Comparison of ENCODE assay signal across 24 cellular contexts in genomic region chr14:101184104-101184455, GRCh38.
DNase-seq lines count a peak whose midpoint lies in the region; ATAC-seq, FAIRE-seq and TF ChIP-seq lines count a peak whose summit lies in the region.
"Had no signal": no experiment of that assay in that cellular context is flagged by ENCODE, and none has a peak within 500 bp of the region (broad histone marks: within the 10 kb centered on the region; RNA-seq: fewer than 3 reads in every experiment).

No MANE protein-coding gene starts in this region.

- H2BK5ac ChIP-seq in neuronal stem cell (ENCODE audit: low read length) = peak overlapping the region; percentile 19

- no peaks in the 10 kb centered on the region for H4K20me1 ChIP-seq in endothelial cell of umbilical vein (replicated peaks; ENCODE audit: control insufficient read depth, extremely low read depth, insufficient read depth, low read length)

- peak overlapping the region; percentile 41 for H2BK15ac ChIP-seq in neuronal stem cell (ENCODE audit: low read length)

- H3K36me3 ChIP-seq in endothelial cell of umbilical vein (ENCODE audit: control insufficient read depth in 2 of 2, extremely low read depth in 1 of 2, insufficient read depth in 2 of 2, low read length in 2 of 2) (no peaks in the 10 kb centered on the region), neuronal stem cell (replicated peaks in 1 of 2; ENCODE audit: control insufficient read depth in 2 of 2, insufficient read depth in 2 of 2, low read length in 2 of 2) (no peaks in the 10 kb centered on the region), upper lobe of right lung (no peaks in the 10 kb centered on the region)
- H3K36me3 ChIP-seq: SJCRH30 had no signal

- H3K27me3 ChIP-seq in endothelial cell of umbilical vein (ENCODE audit: control insufficient read depth in 2 of 2, insufficient read depth in 2 of 2, low read length in 2 of 2) (no peaks in the 10 kb centered on the region), neuronal stem cell (ENCODE audit: control insufficient read depth in 3 of 3, insufficient read depth in 3 of 3, low read depth in 1 of 3, low read length in 3 of 3) (no peaks in the 10 kb centered on the region), upper lobe of right lung (no peaks in the 10 kb centered on the region)
- H3K27me3 ChIP-seq: SJCRH30 had no signal

- H3K4me3 ChIP-seq in endothelial cell of umbilical vein (replicated peaks in 1 of 3; ENCODE audit: insufficient read depth in 1 of 3, low read depth in 1 of 3, low read length in 3 of 3) (no peak overlapping the region), neuronal stem cell (ENCODE audit: low read length in 2 of 2) (no peak overlapping the region), upper lobe of right lung (no peak overlapping the region)
- H3K4me3 ChIP-seq: PC-9, SJCRH30 had no signal

- H2AK5ac ChIP-seq in neuronal stem cell (ENCODE audit: low read depth, low read length) = peak overlapping the region; percentile 94

- POLR2A ChIA-PET in endothelial cell of umbilical vein (lab: Charles Lee) = no interaction called here

- no peaks in the 10 kb centered on the region for H3K9me1 ChIP-seq in endothelial cell of umbilical vein (replicated peaks; ENCODE audit: control insufficient read depth, extremely low read depth, insufficient read depth, low read length)

- H3K27ac ChIP-seq in endothelial cell of umbilical vein (ENCODE audit: insufficient read depth, low read depth, low read length) (no peak overlapping the region), neuronal stem cell (replicated peaks; ENCODE audit: low read length) (no peak overlapping the region), upper lobe of right lung (no peak overlapping the region)
- H3K27ac ChIP-seq: C4-2B, PC-9, RWPE1, SJCRH30 had no signal

- intact Hi-C loops in endothelial cell of umbilical vein (cut with micrococcal nuclease) = no loop called here
- intact Hi-C loops in upper lobe of right lung (cut with DNase I) = no loop called here

- no peak overlapping the region for H2BK12ac ChIP-seq in neuronal stem cell (ENCODE audit: low read length)

- H2AFZ ChIP-seq in endothelial cell of umbilical vein (ENCODE audit: low read depth, low read length) (no peak overlapping the region), neuronal stem cell (ENCODE audit: low read length) (peak overlapping the region; percentile 64)
- H2AFZ ChIP-seq: PC-9 had no signal

- H3K4me1 ChIP-seq in endothelial cell of umbilical vein (ENCODE audit: control insufficient read depth, extremely low read depth, insufficient read depth, low read length) (no peaks in the 10 kb centered on the region), neuronal stem cell (ENCODE audit: control insufficient read depth in 2 of 2, insufficient read depth in 1 of 2, low read depth in 1 of 2, low read length in 2 of 2) (peaks cover 17 to 20% of the 10 kb centered on the region in 2 donors), upper lobe of right lung (no peaks in the 10 kb centered on the region)
- H3K4me1 ChIP-seq: SJCRH30 had no signal

- no peak overlapping the region for H3K4ac ChIP-seq in neuronal stem cell (ENCODE audit: low read length)

- H3K9ac ChIP-seq in endothelial cell of umbilical vein (replicated peaks; ENCODE audit: extremely low read depth, insufficient read depth, low read length) = no peak overlapping the region
- H3K9ac ChIP-seq in neuronal stem cell (ENCODE audit: low read depth, low read length, poor library complexity) = no peak overlapping the region

- no peaks in the 10 kb centered on the region for H3K79me2 ChIP-seq in endothelial cell of umbilical vein (ENCODE audit: control insufficient read depth, insufficient read depth, low read length)

- ATAC-seq in upper lobe of right lung (no peak), HG03039 (IDR thresholded peaks at IDR 0.05; ENCODE audit: unreplicated experiment) (no peak)
- ATAC-seq: HCT116 had no signal

- no CpG with 5 or more reads among the region's 12 CpGs for WGBS in neuronal stem cell (ENCODE audit: extremely low coverage in 2 of 2, insufficient read length in 2 of 2, insufficient replicate concordance in 1 of 2), 2 donors

- H3K23ac ChIP-seq in neuronal stem cell (ENCODE audit: low read depth, low read length, poor library complexity) = peak overlapping the region; percentile 75

- dilution Hi-C loops in endothelial cell of umbilical vein (cut with MboI; ENCODE audit: extremely low pct_ligation_motif_present, low sequenced_read_pairs) = no loop called here

- TF ChIP-seq CTCF in endothelial cell of umbilical vein (IDR thresholded peaks at IDR 0.05; ENCODE audit: extremely low read depth in 1 of 2, insufficient read depth in 1 of 2, low read depth in 1 of 2, low read length in 2 of 2) (no peak), upper lobe of right lung (IDR thresholded peaks at IDR 0.05) (no peak)

- H3K14ac ChIP-seq in neuronal stem cell (ENCODE audit: low read length) = no peak overlapping the region

- no peak overlapping the region for H4K91ac ChIP-seq in neuronal stem cell (ENCODE audit: low read depth, low read length, poor library complexity)

- no peak for TF ChIP-seq POLR2A in endothelial cell of umbilical vein (IDR thresholded peaks at IDR 0.05; ENCODE audit: low read depth, low read length)

- no peak overlapping the region for H4K8ac ChIP-seq in neuronal stem cell (ENCODE audit: low read depth, low read length)

- DNase-seq in NCI-H2107 treated with DMSO at 0.1 percent for 48 hours (lab: John Stamatoyannopoulos, UW; ENCODE audit: unreplicated experiment) (peak; percentile 21), NCI-H2107 (lab: John Stamatoyannopoulos, UW) (no peak), endothelial cell of umbilical vein (ENCODE audit: low read depth, low spot score) (no peak), neuronal stem cell (ENCODE audit: low spot score) (no peak), upper lobe of right lung (peak; percentile 52), LoVo (ENCODE audit: low spot score) (no peak)
- DNase-seq: 8988T; AML-193; CD8-positive, alpha-beta memory T cell; DMS153; GOT3; KBM-7; NCI-H1092 treated with DMSO at 0.1 percent for 48 hours; NCI-H2029 treated with DMSO at 0.1 percent for 48 hours; NCI-H2171 treated with DMSO at 0.1 percent for 48 hours; NCI-H69; PC-9; SJCRH30 had no signal

- no peak overlapping the region for H2BK120ac ChIP-seq in neuronal stem cell (ENCODE audit: low read depth, low read length)

- no peaks in the 10 kb centered on the region for H3K79me1 ChIP-seq in neuronal stem cell (ENCODE audit: low read depth, low read length)

- H3K9me3 ChIP-seq in endothelial cell of umbilical vein (replicated peaks; ENCODE audit: control insufficient read depth, insufficient read depth, low read length) (no peaks in the 10 kb centered on the region), neuronal stem cell (replicated peaks in 1 of 2; ENCODE audit: control insufficient read depth in 2 of 2, insufficient read depth in 1 of 2, low read depth in 1 of 2, low read length in 2 of 2) (peaks cover 8 to 13% of the 10 kb centered on the region in 2 donors), upper lobe of right lung (no peaks in the 10 kb centered on the region)
- H3K9me3 ChIP-seq: SJCRH30 had no signal

- FAIRE-seq in endothelial cell of umbilical vein (lab: Jason Lieb, UNC) = peak; percentile 8
- FAIRE-seq: G401.6, GM18507 had no signal

- CTCF ChIA-PET in endothelial cell of umbilical vein (lab: Charles Lee) = interaction anchor here (1.1 kb wide), 1 partner anchor 14 kb away, joined by 3 read pairs; no protein-coding TSS in a partner anchor

- BruUV-seq in endothelial cell of umbilical vein (replicated peaks; lab: Mats Ljungman, UMichigan) = no TSS peak

- peak overlapping the region; percentile 97 for H3K18ac ChIP-seq in neuronal stem cell (ENCODE audit: low read length)

- H3K4me2 ChIP-seq in endothelial cell of umbilical vein (ENCODE audit: insufficient read depth, low read length) (no peak overlapping the region), neuronal stem cell (ENCODE audit: insufficient read depth, low read length, poor library complexity, severe bottlenecking) (no peak overlapping the region)

TF ChIP-seq in endothelial cell of umbilical vein, 7 proteins besides CTCF, POLR2A, EP300 and RAD21:
- TF ChIP-seq POLR2AphosphoS5 (IDR thresholded peaks at IDR 0.05; ENCODE audit: insufficient read depth, low read depth, low read length) = no peak
- TF ChIP-seq EZH2 (IDR thresholded peaks at IDR 0.05; ENCODE audit: borderline replicate concordance, low read depth, low read length, severe bottlenecking) = no peak
- no peak for TF ChIP-seq MYC (IDR thresholded peaks at IDR 0.05; ENCODE audit: low read depth, low read length)
- no peak for TF ChIP-seq JUN (IDR thresholded peaks at IDR 0.05; ENCODE audit: borderline replicate concordance, insufficient read depth, insufficient read length, low read depth)
- TF ChIP-seq GATA2 (IDR thresholded peaks at IDR 0.05; ENCODE audit: insufficient read depth, insufficient read length, low read depth, low read length) = no peak

Comparison
In these comparisons a context has a peak if more than half of its experiments do, and no peak if none do; other contexts are left out.
1. DNase-seq: peak in NCI-H2107 treated with DMSO at 0.1 percent for 48 hours (single experiment) and upper lobe of right lung (single experiment); none in NCI-H2107 (single experiment), endothelial cell of umbilical vein (single experiment), neuronal stem cell (single experiment) and LoVo (single experiment).